Comparison of ENCODE assay signal across 1 cellular context in genomic region chr3:134029734-134030381, GRCh38.
TF ChIP-seq lines count a peak whose summit lies in the region.

Gene SLCO2A1, minus strand, starts transcription at chr3:134029925. Its CDS starts 123 bp downstream, at chr3:134029802.

TF ChIP-seq in HEK293, 187 proteins besides CTCF, POLR2A, EP300 and RAD21 (continued from another document):
- TF ChIP-seq PBX3 (CRISPR knock-in tag; IDR thresholded peaks at IDR 0.05), result no peak
- no peak for TF ChIP-seq ZNF629 (tag by site-specific recombination; IDR thresholded peaks at IDR 0.05)
- no peak for TF ChIP-seq SETDB1 (IDR thresholded peaks at IDR 0.05; ENCODE audit: insufficient read length, low read length)
- no peak for TF ChIP-seq ZNF280C (tag by site-specific recombination; IDR thresholded peaks at IDR 0.05)
- no peak for TF ChIP-seq ZNF292 (tag by site-specific recombination; IDR thresholded peaks at IDR 0.05; ENCODE audit: borderline replicate concordance, low read depth)
- no peak for TF ChIP-seq ZNF473 (tag by site-specific recombination; IDR thresholded peaks at IDR 0.05)
- no peak for TF ChIP-seq BCL11A (tag by site-specific recombination; IDR thresholded peaks at IDR 0.05; ENCODE audit: low read depth)
- no peak for TF ChIP-seq ZNF394 (tag by site-specific recombination; IDR thresholded peaks at IDR 0.05; ENCODE audit: borderline replicate concordance)
- no peak for TF ChIP-seq OSR2 (tag by site-specific recombination; IDR thresholded peaks at IDR 0.05)
- no peak for TF ChIP-seq ZFP3 (tag by site-specific recombination; IDR thresholded peaks at IDR 0.05; ENCODE audit: low read depth)
- no peak for TF ChIP-seq ZNF837 (tag by site-specific recombination; IDR thresholded peaks at IDR 0.05)
- 0 out of 2 replicates have a peak, but pooled peaks have one; percentile 9 for TF ChIP-seq SCRT2 (tag by site-specific recombination; IDR thresholded peaks at IDR 0.05)
- TF ChIP-seq ZNF571 (tag by site-specific recombination; IDR thresholded peaks at IDR 0.05), result no peak
